In the genomic region with DNA sequence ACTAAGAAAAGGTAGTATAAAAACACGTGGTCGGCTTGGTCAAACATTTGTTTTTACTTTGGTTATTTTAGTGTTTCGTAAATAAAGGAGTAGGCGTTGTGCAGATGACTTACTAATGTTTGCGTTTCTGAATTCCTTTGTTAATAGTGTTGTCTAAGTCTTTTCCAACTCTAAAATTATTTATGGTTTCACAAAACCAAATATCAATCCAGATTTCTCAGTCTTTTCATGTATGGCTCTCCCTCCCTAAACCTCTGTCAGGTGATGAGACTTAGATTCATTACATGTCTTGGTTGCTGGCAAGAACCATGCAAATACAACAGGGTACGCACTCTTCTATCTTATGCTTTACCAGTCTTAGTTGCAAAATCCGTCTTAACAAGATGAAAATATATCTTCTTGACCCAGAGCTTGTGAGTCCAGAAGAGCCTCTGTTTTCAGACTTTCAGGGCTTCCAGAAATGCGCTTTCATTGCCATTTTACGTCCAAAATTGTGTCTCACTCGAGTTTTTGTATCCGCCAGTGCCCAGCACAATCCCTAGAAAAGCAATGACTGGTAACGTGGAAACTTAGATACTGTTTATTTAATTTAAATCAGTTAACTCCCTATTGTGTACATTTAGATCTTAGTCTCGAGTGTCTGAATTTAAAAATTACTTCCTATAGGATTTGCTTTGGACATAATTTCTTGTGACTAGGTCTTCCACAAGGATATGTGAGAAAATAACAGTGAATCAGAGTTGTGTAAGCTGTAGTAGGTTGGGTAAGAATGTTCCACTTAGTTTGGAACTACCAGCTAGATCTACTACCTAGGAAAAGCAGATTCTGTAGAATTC, we compare ENCODE assay signal across 8 cellular contexts. TPM values are rescaled to one million over a fixed set of nuclear protein-coding genes. Genes with fewer than 3 reads are reported as not detected.
DNase-seq lines count a peak whose midpoint lies in the region; ATAC-seq and TF ChIP-seq lines count a peak whose summit lies in the region.

No MANE protein-coding gene starts in this region.

- no peaks in the 10 kb centered on the region for H3K27me3 ChIP-seq in ovary

- intact Hi-C loops in ovary (cut with DNase I) = no loop called here

- TF ChIP-seq EP300 in ovary (IDR thresholded peaks at IDR 0.05) = no peak

- H3K4me3 ChIP-seq in SK-N-MC (peak overlapping the region; percentile 94), ovary (peak overlapping the region; percentile 57)

- ATAC-seq in GM21717 (IDR thresholded peaks at IDR 0.05; ENCODE audit: unreplicated experiment) = no peak

- 34% methylated on average over 13 of the region's 13 CpGs for WGBS in ovary, 3 donors

- H3K36me3 ChIP-seq in SK-N-MC (ENCODE audit: insufficient read depth, low read length) = peaks cover 36% of the 10 kb centered on the region
- H3K36me3 ChIP-seq in ovary = no peaks in the 10 kb centered on the region

- H3K4me1 ChIP-seq in ovary (ENCODE audit: insufficient read depth) = peaks cover 1% of the 10 kb centered on the region

- peak overlapping the region; percentile 91 for H3K9ac ChIP-seq in SK-N-MC (ENCODE audit: insufficient read length)

- TF ChIP-seq POLR2A in ovary (IDR thresholded peaks at IDR 0.05) = no peak

- H3K27ac ChIP-seq in 22Rv1 = peak overlapping the region; percentile 95
- H3K27ac ChIP-seq in SK-N-MC = no peak overlapping the region
- H3K27ac ChIP-seq in ovary = peak overlapping the region; percentile 82 to 88

- DNase-seq in GM10266 (ENCODE audit: extremely low spot score) = peak; percentile 22
- DNase-seq in SK-N-MC (ENCODE audit: low read depth, low spot score) = no peak
- peak; percentile 57 for DNase-seq in fibroblast of gingiva (ENCODE audit: low read depth)
- DNase-seq in ovary = no peak
- no peak for DNase-seq in GM19238 (ENCODE audit: insufficient read length, low spot score)
- DNase-seq in middle frontal gyrus (ENCODE audit: extremely low spot score, low spot score) = no peak

- H3K9me3 ChIP-seq in SK-N-MC (ENCODE audit: low read depth, low read length) (no peaks in the 10 kb centered on the region), ovary (no peaks in the 10 kb centered on the region)

- TF ChIP-seq CTCF in 22Rv1 (IDR thresholded peaks at IDR 0.05) (no peak), GM10266 (IDR thresholded peaks at IDR 0.05; ENCODE audit: control insufficient read depth, insufficient read depth, low read depth, missing control alignments) (no peak), ovary (IDR thresholded peaks at IDR 0.05) (no peak)

RNA-seq across cellular contexts. Expression of a gene that starts 0.9 kb away (rescaled TPM):
- total RNA-seq in ovary = 10 to 100 TPM; 12.3 to 19.3 (median 14.5) TPM
- 1 to 10 TPM; 5.8 to 8.6 TPM for polyA plus RNA-seq in ovary

RNA-seq across cellular contexts. Expression of a gene that starts 59.8 kb away (rescaled TPM):
- 100 to 1,000 TPM in 1 of 7 donors, 10 to 100 TPM in 3, 1 to 10 TPM in 3; 2.8 to 431 (median 11.0) TPM for total RNA-seq in ovary
- 10 to 100 TPM in 1 of 2 donors, 1 to 10 TPM in 1; 3.4 to 12.7 TPM for polyA plus RNA-seq in ovary

Comparison
In these comparisons a context has a peak if more than half of its experiments do, and no peak if none do; other contexts are left out.
1. DNase-seq: peak in GM10266 (single experiment) and fibroblast of gingiva (single experiment); none in SK-N-MC (single experiment), ovary (0 of 5), GM19238 (single experiment) and middle frontal gyrus (single experiment).